ENCODE assay signal across 27 cellular contexts in genomic region chr11:8252388-8252787, GRCh38. TPM values are rescaled to one million over a fixed set of nuclear protein-coding genes. Genes with fewer than 3 reads are reported as not detected.
A peak's percentile ranks its signal among the peaks of the same experiment; 100 is the strongest.
DNase-seq lines count a peak whose midpoint lies in the region; ATAC-seq, FAIRE-seq and TF ChIP-seq lines count a peak whose summit lies in the region.
"Had no signal": no experiment of that assay in that cellular context is flagged by ENCODE, and none has a peak within 500 bp of the region (broad histone marks: within the 10 kb centered on the region; RNA-seq: fewer than 3 reads in every experiment).

No MANE protein-coding gene starts in this region.

- no peaks in the 10 kb centered on the region for H3K9me3 ChIP-seq in lower lobe of right lung
- H3K9me3 ChIP-seq in suprapubic skin, result no peaks in the 10 kb centered on the region
- H3K9me3 ChIP-seq: prostate gland had no signal

- TF ChIP-seq EP300 in suprapubic skin (IDR thresholded peaks at IDR 0.05), result no peak

- H3K36me3 ChIP-seq in bronchial epithelial cell (ENCODE audit: control insufficient read depth, insufficient read depth, low read length), result no peaks in the 10 kb centered on the region
- H3K36me3 ChIP-seq in lower lobe of right lung, result no peaks in the 10 kb centered on the region
- H3K36me3 ChIP-seq in suprapubic skin, result no peaks in the 10 kb centered on the region
- H3K36me3 ChIP-seq: prostate gland had no signal

- ATAC-seq in lower lobe of right lung (no peak), GM19351 (IDR thresholded peaks at IDR 0.05; ENCODE audit: unreplicated experiment) (no peak)
- ATAC-seq: stimulated activated effector memory CD8-positive, alpha-beta T cell treated with anti-CD3 and anti-CD28 coated beads, Interleukin-12 subunit alpha, Interleukin-12 subunit beta, amount 100 ng/mL, for 72 hours had no signal

- DNase-seq in activated CD4-positive, CD25-positive, alpha-beta regulatory T cell treated with anti-CD3 and anti-CD28 coated beads, Interleukin-2, amount 50 U/mL, for 72 hours, result peak; percentile 3
- no peak for DNase-seq in activated CD4-positive, CD25-positive, alpha-beta regulatory T cell (lab: John Stamatoyannopoulos, UW)
- peak; percentile 48 for DNase-seq in bronchial epithelial cell (ENCODE audit: low read depth)
- peak; percentile 14 for DNase-seq in lower lobe of right lung
- peak; percentile 18 to 53 for DNase-seq in suprapubic skin (ENCODE audit: low spot score in 2 of 2)
- DNase-seq in GM19238 (ENCODE audit: insufficient read length, low spot score), result no peak
- DNase-seq in NCI-H748 treated with DMSO at 0.1 percent for 48 hours (lab: John Stamatoyannopoulos, UW), result no peak
- DNase-seq: activated naive CD8-positive, alpha-beta T cell treated with anti-CD3 and anti-CD28 coated beads, Interleukin-2, amount 10 ng/mL, durations not matched to agents 7 days and 5 days; CD8-positive, alpha-beta memory T cell; cerebellar nuclear complex; DMS53; GM23248; NCI-H2029; NCI-H226; nephron progenitor cell; SHP77; stimulated activated CD4-positive, alpha-beta T cell treated with anti-CD3 and anti-CD28 coated beads, Interleukin-1b, Interleukin-23, amount 100 ng/mL, for 48 hours; SW 1271 had no signal

- H3K4me3 ChIP-seq in bronchial epithelial cell (ENCODE audit: low read depth, low read length) (no peak overlapping the region), lower lobe of right lung (no peak overlapping the region), suprapubic skin (no peak overlapping the region)
- H3K4me3 ChIP-seq: GM23248, prostate gland had no signal

- intact Hi-C loops in lower lobe of right lung (cut with DNase I), result no loop called here

- 50% methylated on average over 4 of the region's 5 CpGs for WGBS in suprapubic skin

- no peak for TF ChIP-seq POLR2A in suprapubic skin (IDR thresholded peaks at IDR 0.05)

- H3K27me3 ChIP-seq in bronchial epithelial cell (ENCODE audit: control insufficient read depth, insufficient read depth, low read length) (peaks cover 2% of the 10 kb centered on the region), lower lobe of right lung (ENCODE audit: low read depth) (no peaks in the 10 kb centered on the region), suprapubic skin (peaks cover 4% of the 10 kb centered on the region)

- FAIRE-seq in bronchial epithelial cell (lab: Jason Lieb, UNC), result peak; percentile 86
- FAIRE-seq: GM12892 had no signal

- H3K27ac ChIP-seq in lower lobe of right lung (no peak overlapping the region), suprapubic skin (no peak overlapping the region)
- H3K27ac ChIP-seq: 22Rv1, GM23248, prostate gland had no signal

- no peaks in the 10 kb centered on the region for H3K4me1 ChIP-seq in lower lobe of right lung
- peaks cover 32% of the 10 kb centered on the region for H3K4me1 ChIP-seq in suprapubic skin
- H3K4me1 ChIP-seq: prostate gland had no signal

- no peak for TF ChIP-seq CTCF in bronchial epithelial cell (IDR thresholded peaks at IDR 0.05; ENCODE audit: insufficient read depth, low read length, severe bottlenecking)
- no peak for TF ChIP-seq CTCF in lower lobe of right lung (IDR thresholded peaks at IDR 0.05)
- TF ChIP-seq CTCF in suprapubic skin (IDR thresholded peaks at IDR 0.05), result no peak

RNA-seq across cellular contexts. Expression of gene LMO1, which starts 11.3 kb away (rescaled TPM):
- total RNA-seq in bronchial epithelial cell (not detected in 2 replicates), lower lobe of right lung (not detected), suprapubic skin (10 to 100 TPM in 2 of 4 donors, 1 to 10 TPM in 2; 6.2 to 29.4 (median 8.2) TPM)
- total RNA-seq: activated CD8-positive, alpha-beta memory T cell treated with anti-CD3 and anti-CD28 coated beads for 36 hours; activated naive CD8-positive, alpha-beta T cell treated with anti-CD3 and anti-CD28 coated beads, Interleukin-2, amount 10 ng/mL, durations not matched to agents 7 days and 5 days; CD8-positive, alpha-beta memory T cell; GM23248; mononuclear cell; OCI-LY7; prostate gland; skeletal muscle tissue had no signal

Comparison
In these comparisons a context has a peak if more than half of its experiments do, and no peak if none do; other contexts are left out.
1. DNase-seq: peak in activated CD4-positive, CD25-positive, alpha-beta regulatory T cell treated with anti-CD3 and anti-CD28 coated beads, Interleukin-2, amount 50 U/mL, for 72 hours (single experiment), bronchial epithelial cell (single experiment), lower lobe of right lung (single experiment) and suprapubic skin (2 of 2); none in activated CD4-positive, CD25-positive, alpha-beta regulatory T cell (0 of 4), GM19238 (single experiment) and NCI-H748 treated with DMSO at 0.1 percent for 48 hours (single experiment).